Comparison of ENCODE assay signal across 1 cellular context in the genomic region with DNA sequence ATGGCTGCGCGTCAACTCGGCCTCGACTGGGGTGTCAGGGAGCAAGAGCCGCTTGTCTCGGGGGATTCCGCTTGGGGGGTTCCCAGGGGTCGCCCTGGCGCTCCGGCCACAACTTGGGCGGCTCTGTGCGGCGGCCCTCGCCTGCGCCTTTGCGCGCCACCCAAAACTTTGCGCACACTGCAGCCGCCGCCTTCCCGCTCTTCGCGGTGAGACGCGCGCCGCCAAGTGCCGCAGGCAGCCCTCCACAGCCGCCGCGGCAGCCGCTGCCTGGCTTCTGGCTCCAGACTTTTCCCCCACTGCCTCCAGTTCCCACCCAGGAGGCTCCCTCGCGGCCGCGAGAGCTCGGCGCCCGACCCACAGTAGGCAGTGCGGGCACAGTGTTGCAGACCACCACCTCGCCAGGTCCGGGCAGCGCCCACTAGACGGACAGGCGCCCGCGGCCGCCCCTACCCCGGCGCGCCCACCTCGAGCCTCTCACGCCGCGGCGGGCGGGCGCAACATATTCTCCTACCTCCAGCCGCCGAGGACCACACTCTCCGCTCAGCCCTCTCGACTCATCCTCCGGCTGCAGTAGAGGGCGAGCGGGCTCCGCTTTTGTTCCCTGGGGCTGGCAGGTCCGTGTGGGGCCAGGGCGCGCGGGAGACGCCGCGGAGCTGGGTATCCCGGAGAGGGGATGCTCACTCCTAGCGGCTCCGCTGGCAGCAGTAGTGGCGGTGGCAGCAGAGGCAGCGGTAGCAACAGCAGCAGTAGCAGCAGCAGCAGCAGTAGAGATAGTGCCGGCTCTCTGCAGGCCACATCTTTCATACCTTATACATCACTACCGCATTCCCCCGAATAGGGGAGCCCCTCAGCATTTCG.
TF ChIP-seq lines count a peak whose summit lies in the region.

No MANE protein-coding gene starts in this region.

TF ChIP-seq in GM12878, 131 proteins besides CTCF, POLR2A, EP300 and RAD21 (continued from another document):
- no peak for TF ChIP-seq MLLT1 (IDR thresholded peaks at IDR 0.05)
- peak; percentile 55; the same call in 1 of the 2 replicates for TF ChIP-seq YY1 (IDR thresholded peaks at IDR 0.05; ENCODE audit: low read depth, low read length)
